ENCODE assay signal across 13 cellular contexts in the genomic region with DNA sequence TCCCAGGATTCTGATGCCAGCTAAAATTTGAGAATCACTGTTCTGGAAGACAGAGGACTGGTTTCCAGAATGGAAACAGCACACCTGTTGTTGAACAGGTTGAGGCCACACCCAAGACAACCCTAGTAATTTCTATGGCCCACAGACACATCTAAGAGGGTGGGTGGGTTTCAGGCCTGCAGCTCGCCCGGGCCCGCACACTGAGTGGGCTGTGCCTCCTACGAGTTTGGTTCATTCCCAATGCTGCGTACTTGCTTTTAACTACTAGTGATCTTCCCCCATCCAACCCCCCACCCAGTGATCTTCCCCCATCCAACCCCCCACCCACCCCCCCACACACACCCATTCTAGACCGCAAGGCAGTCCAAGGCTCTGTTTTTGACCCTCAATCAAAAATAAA. TPM values are rescaled to one million over a fixed set of nuclear protein-coding genes. Genes with fewer than 3 reads are reported as not detected.
A peak's percentile ranks its signal among the peaks of the same experiment; 100 is the strongest.
DNase-seq lines count a peak whose midpoint lies in the region; ATAC-seq, FAIRE-seq and TF ChIP-seq lines count a peak whose summit lies in the region.
"Had no signal": no experiment of that assay in that cellular context is flagged by ENCODE, and none has a peak within 500 bp of the region (broad histone marks: within the 10 kb centered on the region; RNA-seq: fewer than 3 reads in every experiment).

No MANE protein-coding gene starts in this region.

- no peak for TF ChIP-seq CTCF in astrocyte (IDR thresholded peaks at IDR 0.05; ENCODE audit: insufficient read depth, low read depth, low read length)
- no peak for TF ChIP-seq CTCF in transverse colon (IDR thresholded peaks at IDR 0.05)

- CTCF ChIA-PET in activated naive CD4-positive, alpha-beta T cell treated with anti-CD3 and anti-CD28 coated beads, Interleukin-2, amount 10 ng/mL, durations not matched to agents 7 days and 5 days (lab: Charles Lee) = no interaction called here
- CTCF ChIA-PET in naive thymus-derived CD4-positive, alpha-beta T cell (lab: Charles Lee) = no interaction called here

- no peak for FAIRE-seq in astrocyte (lab: Jason Lieb, UNC)

- peaks cover 32% of the 10 kb centered on the region for H3K4me1 Mint-ChIP-seq in activated naive CD4-positive, alpha-beta T cell treated with anti-CD3 and anti-CD28 coated beads, Interleukin-2, amount 10 ng/mL, durations not matched to agents 7 days and 5 days
- H3K4me1 Mint-ChIP-seq in astrocyte (ENCODE audit: low read depth, unreplicated experiment) = peaks cover 17% of the 10 kb centered on the region
- H3K4me1 Mint-ChIP-seq in naive thymus-derived CD4-positive, alpha-beta T cell = peaks cover 14 to 48% (median 38%) of the 10 kb centered on the region in 7 donors

- no peak for TF ChIP-seq EP300 in transverse colon (IDR thresholded peaks at IDR 0.05; ENCODE audit: low read depth)

- H3K9ac ChIP-seq in astrocyte (ENCODE audit: low read length) = peak overlapping the region; percentile 93

- no peak for DNase-seq in activated naive CD4-positive, alpha-beta T cell treated with anti-CD3 and anti-CD28 coated beads, Interleukin-2, amount 10 ng/mL, durations not matched to agents 7 days and 5 days
- DNase-seq in activated naive CD4-positive, alpha-beta T cell treated with anti-CD3 and anti-CD28 coated beads, Interleukin-2, amount 50 U/mL, for 72 hours (ENCODE audit: low spot score in 2 of 2) = no peak
- no peak for DNase-seq in astrocyte (ENCODE audit: low read depth)
- no peak for DNase-seq in naive thymus-derived CD4-positive, alpha-beta T cell
- no peak for DNase-seq in transverse colon
- no peak for DNase-seq in ACHN
- no peak for DNase-seq in midbrain (lab: John Stamatoyannopoulos, UW)
- DNase-seq: glutamatergic neuron; mesendoderm; NCI-H524; stimulated activated CD4-positive, alpha-beta T cell treated with anti-CD3 and anti-CD28 coated beads, Interleukin-1b, Interleukin-23, amount 100 ng/mL, for 48 hours had no signal

- peaks cover 17% of the 10 kb centered on the region for H3K36me3 Mint-ChIP-seq in activated naive CD4-positive, alpha-beta T cell treated with anti-CD3 and anti-CD28 coated beads, Interleukin-2, amount 10 ng/mL, durations not matched to agents 7 days and 5 days
- H3K36me3 Mint-ChIP-seq in activated naive CD4-positive, alpha-beta T cell treated with anti-CD3 and anti-CD28 coated beads, Interleukin-2, amount 50 U/mL, for 72 hours = peaks cover 12 to 21% of the 10 kb centered on the region in 2 donors
- no peaks in the 10 kb centered on the region for H3K36me3 Mint-ChIP-seq in astrocyte (ENCODE audit: low read depth, unreplicated experiment)
- H3K36me3 Mint-ChIP-seq in naive thymus-derived CD4-positive, alpha-beta T cell = peaks cover 0 to 19% (median 16%) of the 10 kb centered on the region in 5 donors

- peaks cover 11% of the 10 kb centered on the region for H3K9me3 Mint-ChIP-seq in activated naive CD4-positive, alpha-beta T cell treated with anti-CD3 and anti-CD28 coated beads, Interleukin-2, amount 10 ng/mL, durations not matched to agents 7 days and 5 days
- peaks cover 10% of the 10 kb centered on the region in 2 donors for H3K9me3 Mint-ChIP-seq in activated naive CD4-positive, alpha-beta T cell treated with anti-CD3 and anti-CD28 coated beads, Interleukin-2, amount 50 U/mL, for 72 hours
- no peaks in the 10 kb centered on the region for H3K9me3 Mint-ChIP-seq in astrocyte (ENCODE audit: unreplicated experiment)
- peaks cover 0 to 10% (median 0%) of the 10 kb centered on the region in 11 donors for H3K9me3 Mint-ChIP-seq in naive thymus-derived CD4-positive, alpha-beta T cell

- peak overlapping the region; percentile 42 for H3K27ac Mint-ChIP-seq in activated naive CD4-positive, alpha-beta T cell treated with anti-CD3 and anti-CD28 coated beads, Interleukin-2, amount 10 ng/mL, durations not matched to agents 7 days and 5 days
- H3K27ac Mint-ChIP-seq in activated naive CD4-positive, alpha-beta T cell treated with anti-CD3 and anti-CD28 coated beads, Interleukin-2, amount 50 U/mL, for 72 hours = peak overlapping the region in 1 of 2 donors; percentile 96
- H3K27ac Mint-ChIP-seq in astrocyte (ENCODE audit: unreplicated experiment) = no peak overlapping the region
- peak overlapping the region; percentile 97 to 100 (median 99) for H3K27ac Mint-ChIP-seq in naive thymus-derived CD4-positive, alpha-beta T cell

- H3K27ac ChIP-seq in astrocyte (ENCODE audit: low read depth, low read length) (no peak overlapping the region), transverse colon (peak overlapping the region; percentile 92 to 98 (median 96))
- peak overlapping the region; percentile 98 for H3K27ac ChIP-seq in naive thymus-derived CD4-positive, alpha-beta T cell (ENCODE audit: low read depth, low read length)

- no peak overlapping the region for H2AFZ ChIP-seq in astrocyte (ENCODE audit: low read depth, low read length)

- no peak for ATAC-seq in activated naive CD4-positive, alpha-beta T cell treated with anti-CD3 and anti-CD28 coated beads, Interleukin-2, amount 50 U/mL, for 72 hours
- ATAC-seq in naive thymus-derived CD4-positive, alpha-beta T cell = no peak
- ATAC-seq in GM19397 (IDR thresholded peaks at IDR 0.05; ENCODE audit: unreplicated experiment) = no peak

- POLR2A ChIA-PET in naive thymus-derived CD4-positive, alpha-beta T cell (lab: Charles Lee) = interaction anchor here (0.7 to 2.5 kb wide), 2 partner anchors 206 to 648 kb away, joined by 4 to 14 read pairs; a partner anchor contains a TSS

- no peak overlapping the region for H3K4me3 ChIP-seq in astrocyte (ENCODE audit: insufficient read depth, low read depth, low read length)
- H3K4me3 ChIP-seq in naive thymus-derived CD4-positive, alpha-beta T cell (ENCODE audit: low read length) = no peak overlapping the region
- no peak overlapping the region for H3K4me3 ChIP-seq in transverse colon

- H4K20me1 ChIP-seq in astrocyte (ENCODE audit: insufficient read depth, low read length) = no peaks in the 10 kb centered on the region

- in situ Hi-C loops in transverse colon (cut with MboI; ENCODE audit: low pct_ligation_motif_present in 1 of 4, low pct_unique_long_range_greater_than_20kb in 1 of 4, low sequenced_read_pairs in 3 of 4) = no loop called here
- in situ Hi-C loops in ACHN (cut with HindIII; ENCODE audit: low pct_ligation_motif_present, low pct_unique_long_range_greater_than_20kb, low sequenced_read_pairs) = no loop called here

- H3K36me3 ChIP-seq in astrocyte (ENCODE audit: insufficient read depth, low read length) (no peaks in the 10 kb centered on the region), transverse colon (no peaks in the 10 kb centered on the region)
- peaks cover 0 to 4% (median 0%) of the 10 kb centered on the region in 3 experiments for H3K36me3 ChIP-seq in naive thymus-derived CD4-positive, alpha-beta T cell (ENCODE audit: control insufficient read depth in 2 of 3, insufficient read depth in 3 of 3, low read length in 3 of 3)

- no peak for TF ChIP-seq POLR2A in transverse colon (IDR thresholded peaks at IDR 0.05)

- no peaks in the 10 kb centered on the region for H3K27me3 Mint-ChIP-seq in activated naive CD4-positive, alpha-beta T cell treated with anti-CD3 and anti-CD28 coated beads, Interleukin-2, amount 10 ng/mL, durations not matched to agents 7 days and 5 days
- H3K27me3 Mint-ChIP-seq in astrocyte (ENCODE audit: low read depth, unreplicated experiment) = no peaks in the 10 kb centered on the region
- no peaks in the 10 kb centered on the region for H3K27me3 Mint-ChIP-seq in naive thymus-derived CD4-positive, alpha-beta T cell

- H3K79me2 ChIP-seq in astrocyte (ENCODE audit: insufficient read depth, low read length) = peaks cover 26% of the 10 kb centered on the region

- H3K27me3 ChIP-seq in astrocyte (ENCODE audit: insufficient read depth, low read length) = no peaks in the 10 kb centered on the region
- no peaks in the 10 kb centered on the region for H3K27me3 ChIP-seq in naive thymus-derived CD4-positive, alpha-beta T cell (ENCODE audit: control insufficient read depth in 2 of 2, insufficient read depth in 2 of 2, low read length in 2 of 2)
- H3K27me3 ChIP-seq in transverse colon = no peaks in the 10 kb centered on the region
- H3K27me3 ChIP-seq: SJSA1 had no signal

- intact Hi-C loops in naive thymus-derived CD4-positive, alpha-beta T cell (cut with micrococcal nuclease) = loop anchor here (5.0 to 10.0 kb wide), 4 partner anchors 34 to 864 kb away; a partner anchor contains a TSS
- intact Hi-C loops in transverse colon (cut with DNase I; ENCODE audit: low total_unique reads) = loop anchor here (10.0 kb wide), 1 partner anchor 206 kb away; a partner anchor contains a TSS

- no peak overlapping the region for H3K4me3 Mint-ChIP-seq in activated naive CD4-positive, alpha-beta T cell treated with anti-CD3 and anti-CD28 coated beads, Interleukin-2, amount 10 ng/mL, durations not matched to agents 7 days and 5 days
- no peak overlapping the region for H3K4me3 Mint-ChIP-seq in astrocyte (ENCODE audit: unreplicated experiment)
- H3K4me3 Mint-ChIP-seq in naive thymus-derived CD4-positive, alpha-beta T cell = peak overlapping the region in 7 of 10 donors; percentile 58 to 100 (median 94)

- no peak overlapping the region for H3K4me2 ChIP-seq in astrocyte (ENCODE audit: low read length)

- H3K9me3 ChIP-seq in astrocyte (ENCODE audit: insufficient read depth, low read depth, low read length) (no peaks in the 10 kb centered on the region), transverse colon (no peaks in the 10 kb centered on the region)
- no peaks in the 10 kb centered on the region for H3K9me3 ChIP-seq in naive thymus-derived CD4-positive, alpha-beta T cell (ENCODE audit: control insufficient read depth in 2 of 3, low read length in 3 of 3)
- H3K9me3 ChIP-seq: SJSA1 had no signal

- H3K4me1 ChIP-seq in astrocyte (ENCODE audit: insufficient read depth, low read length) (peaks cover 8% of the 10 kb centered on the region), transverse colon (peaks cover 14 to 24% (median 21%) of the 10 kb centered on the region in 4 donors)
- H3K4me1 ChIP-seq in naive thymus-derived CD4-positive, alpha-beta T cell (ENCODE audit: control insufficient read depth in 2 of 2, insufficient read depth in 2 of 2, low read length in 2 of 2) = peaks cover 18 to 21% of the 10 kb centered on the region in 2 donors

- 97 to 100% methylated on average over 5 to 6 of the region's 6 CpGs for WGBS in transverse colon (ENCODE audit: low coverage in 1 of 2), 2 donors

RNA-seq across cellular contexts. Expression of a gene that starts 1.3 kb away (rescaled TPM):
- 10 to 100 TPM; 32.2 to 34.3 TPM for total RNA-seq in activated naive CD4-positive, alpha-beta T cell treated with anti-CD3 and anti-CD28 coated beads, Interleukin-2, amount 50 U/mL, for 72 hours
- total RNA-seq in astrocyte (42.6 and 46.6 TPM in 2 replicates), transverse colon (10 to 100 TPM in 3 of 4 donors, 1 to 10 TPM in 1; 6.7 to 84.8 (median 45.0) TPM)
- total RNA-seq in naive thymus-derived CD4-positive, alpha-beta T cell = 10 to 100 TPM; 16.1 to 25.8 (median 22.6) TPM
- polyA plus RNA-seq in naive thymus-derived CD4-positive, alpha-beta T cell = 10 to 100 TPM; 58.4 to 76.4 TPM

RNA-seq across cellular contexts. Expression of a gene that starts 51.6 kb away (rescaled TPM):
- 10 to 100 TPM; 25.1 to 57.7 TPM for total RNA-seq in activated naive CD4-positive, alpha-beta T cell treated with anti-CD3 and anti-CD28 coated beads, Interleukin-2, amount 50 U/mL, for 72 hours
- total RNA-seq in astrocyte (126 and 137 TPM in 2 replicates), transverse colon (100 to 1,000 TPM in 1 of 4 donors, 10 to 100 TPM in 3; 28.4 to 108 (median 46.9) TPM)
- 10 to 100 TPM; 12.8 to 29.8 (median 16.6) TPM for total RNA-seq in naive thymus-derived CD4-positive, alpha-beta T cell
- 1 to 10 TPM; 8.4 to 8.7 TPM for polyA plus RNA-seq in naive thymus-derived CD4-positive, alpha-beta T cell

Comparison
In these comparisons a context has a peak if more than half of its experiments do, and no peak if none do; other contexts are left out.
1. H3K4me3 Mint-ChIP-seq: peak in naive thymus-derived CD4-positive, alpha-beta T cell (7 of 10); none in activated naive CD4-positive, alpha-beta T cell treated with anti-CD3 and anti-CD28 coated beads, Interleukin-2, amount 10 ng/mL, durations not matched to agents 7 days and 5 days (single experiment) and astrocyte (single experiment).